ENCODE assay signal across 1 cellular context in genomic region chr15:65610871-65611718, GRCh38.
TF ChIP-seq lines count a peak whose summit lies in the region.

Gene INTS14, minus strand, starts transcription at chr15:65611131. Its CDS starts 3,751 bp downstream, at chr15:65607380.

TF ChIP-seq in K562, 482 proteins besides CTCF, POLR2A, EP300 and RAD21 (continued from another document and continues in another):
- TF ChIP-seq E4F1 (CRISPR knock-in tag; IDR thresholded peaks at IDR 0.05; ENCODE audit: borderline replicate concordance) (no peak), ZBTB1 (CRISPR knock-in tag; IDR thresholded peaks at IDR 0.05; ENCODE audit: borderline replicate concordance, low read depth) (no peak; the same call in 1 of the 2 replicates), KDM4B (IDR thresholded peaks at IDR 0.05; ENCODE audit: borderline replicate concordance in 2 of 2, low read depth in 1 of 2) (peak in 1 of 2 experiments; percentile 82; a peak in 1 of 4 replicates), CREM (IDR thresholded peaks at IDR 0.05; ENCODE audit: low read depth) (peak; percentile 85), RCOR1 (IDR thresholded peaks at IDR 0.05; ENCODE audit: borderline replicate concordance in 1 of 2, low read depth in 2 of 2, low read length in 2 of 2) (peak in 1 of 2 experiments; percentile 86; a peak in 2 of 4 replicates), MED1 (CRISPR knock-in tag; IDR thresholded peaks at IDR 0.05; ENCODE audit: borderline replicate concordance) (no peak), PTTG1 (tag; IDR thresholded peaks at IDR 0.05; ENCODE audit: low read depth) (no peak), GTF2A2 (tag; IDR thresholded peaks at IDR 0.05) (no peak), MYNN (IDR thresholded peaks at IDR 0.05) (peak; percentile 84; the same call in 1 of the 2 replicates), MYNN (CRISPR knock-in tag; IDR thresholded peaks at IDR 0.05) (no peak), CBFB (CRISPR knock-in tag; IDR thresholded peaks at IDR 0.05) (no peak), ZNF384 (IDR thresholded peaks at IDR 0.05; ENCODE audit: low read depth, low read length) (peak; percentile 51; the same call in 1 of the 2 replicates), SNIP1 (IDR thresholded peaks at IDR 0.05; ENCODE audit: low read depth) (no peak), ZNF444 (CRISPR knock-in tag; IDR thresholded peaks at IDR 0.05) (no peak), HNRNPL (IDR thresholded peaks at IDR 0.05; ENCODE audit: low read depth, low read length) (peak; percentile 70; the same call in 1 of the 2 replicates), TAF15 (IDR thresholded peaks at IDR 0.05; ENCODE audit: low read depth, low read length) (no peak), FIP1L1 (IDR thresholded peaks at IDR 0.05; ENCODE audit: low read depth, low read length, poor library complexity, severe bottlenecking) (peak; percentile 98), NFIX (CRISPR knock-in tag; IDR thresholded peaks at IDR 0.05; ENCODE audit: low read depth) (no peak)
- TF ChIP-seq, protein P1, sequence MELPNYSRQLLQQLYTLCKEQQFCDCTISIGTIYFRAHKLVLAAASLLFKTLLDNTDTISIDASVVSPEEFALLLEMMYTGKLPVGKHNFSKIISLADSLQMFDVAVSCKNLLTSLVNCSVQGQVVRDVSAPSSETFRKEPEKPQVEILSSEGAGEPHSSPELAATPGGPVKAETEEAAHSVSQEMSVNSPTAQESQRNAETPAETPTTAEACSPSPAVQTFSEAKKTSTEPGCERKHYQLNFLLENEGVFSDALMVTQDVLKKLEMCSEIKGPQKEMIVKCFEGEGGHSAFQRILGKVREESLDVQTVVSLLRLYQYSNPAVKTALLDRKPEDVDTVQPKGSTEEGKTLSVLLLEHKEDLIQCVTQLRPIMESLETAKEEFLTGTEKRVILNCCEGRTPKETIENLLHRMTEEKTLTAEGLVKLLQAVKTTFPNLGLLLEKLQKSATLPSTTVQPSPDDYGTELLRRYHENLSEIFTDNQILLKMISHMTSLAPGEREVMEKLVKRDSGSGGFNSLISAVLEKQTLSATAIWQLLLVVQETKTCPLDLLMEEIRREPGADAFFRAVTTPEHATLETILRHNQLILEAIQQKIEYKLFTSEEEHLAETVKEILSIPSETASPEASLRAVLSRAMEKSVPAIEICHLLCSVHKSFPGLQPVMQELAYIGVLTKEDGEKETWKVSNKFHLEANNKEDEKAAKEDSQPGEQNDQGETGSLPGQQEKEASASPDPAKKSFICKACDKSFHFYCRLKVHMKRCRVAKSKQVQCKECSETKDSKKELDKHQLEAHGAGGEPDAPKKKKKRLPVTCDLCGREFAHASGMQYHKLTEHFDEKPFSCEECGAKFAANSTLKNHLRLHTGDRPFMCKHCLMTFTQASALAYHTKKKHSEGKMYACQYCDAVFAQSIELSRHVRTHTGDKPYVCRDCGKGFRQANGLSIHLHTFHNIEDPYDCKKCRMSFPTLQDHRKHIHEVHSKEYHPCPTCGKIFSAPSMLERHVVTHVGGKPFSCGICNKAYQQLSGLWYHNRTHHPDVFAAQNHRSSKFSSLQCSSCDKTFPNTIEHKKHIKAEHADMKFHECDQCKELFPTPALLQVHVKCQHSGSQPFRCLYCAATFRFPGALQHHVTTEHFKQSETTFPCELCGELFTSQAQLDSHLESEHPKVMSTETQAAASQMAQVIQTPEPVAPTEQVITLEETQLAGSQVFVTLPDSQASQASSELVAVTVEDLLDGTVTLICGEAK (IDR thresholded peaks at IDR 0.05) = peak; percentile 98
- TF ChIP-seq, protein P1 (CRISPR knock-in tag; IDR thresholded peaks at IDR 0.05) = no peak
- TF ChIP-seq, protein P2, sequence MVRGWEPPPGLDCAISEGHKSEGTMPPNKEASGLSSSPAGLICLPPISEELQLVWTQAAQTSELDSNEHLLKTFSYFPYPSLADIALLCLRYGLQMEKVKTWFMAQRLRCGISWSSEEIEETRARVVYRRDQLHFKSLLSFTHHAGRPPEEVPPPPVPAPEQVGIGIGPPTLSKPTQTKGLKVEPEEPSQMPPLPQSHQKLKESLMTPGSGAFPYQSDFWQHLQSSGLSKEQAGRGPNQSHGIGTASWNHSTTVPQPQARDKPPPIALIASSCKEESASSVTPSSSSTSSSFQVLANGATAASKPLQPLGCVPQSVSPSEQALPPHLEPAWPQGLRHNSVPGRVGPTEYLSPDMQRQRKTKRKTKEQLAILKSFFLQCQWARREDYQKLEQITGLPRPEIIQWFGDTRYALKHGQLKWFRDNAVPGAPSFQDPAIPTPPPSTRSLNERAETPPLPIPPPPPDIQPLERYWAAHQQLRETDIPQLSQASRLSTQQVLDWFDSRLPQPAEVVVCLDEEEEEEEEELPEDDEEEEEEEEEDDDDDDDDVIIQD (CRISPR knock-in tag; IDR thresholded peaks at IDR 0.05) = no peak
- TF ChIP-seq, protein P3, sequence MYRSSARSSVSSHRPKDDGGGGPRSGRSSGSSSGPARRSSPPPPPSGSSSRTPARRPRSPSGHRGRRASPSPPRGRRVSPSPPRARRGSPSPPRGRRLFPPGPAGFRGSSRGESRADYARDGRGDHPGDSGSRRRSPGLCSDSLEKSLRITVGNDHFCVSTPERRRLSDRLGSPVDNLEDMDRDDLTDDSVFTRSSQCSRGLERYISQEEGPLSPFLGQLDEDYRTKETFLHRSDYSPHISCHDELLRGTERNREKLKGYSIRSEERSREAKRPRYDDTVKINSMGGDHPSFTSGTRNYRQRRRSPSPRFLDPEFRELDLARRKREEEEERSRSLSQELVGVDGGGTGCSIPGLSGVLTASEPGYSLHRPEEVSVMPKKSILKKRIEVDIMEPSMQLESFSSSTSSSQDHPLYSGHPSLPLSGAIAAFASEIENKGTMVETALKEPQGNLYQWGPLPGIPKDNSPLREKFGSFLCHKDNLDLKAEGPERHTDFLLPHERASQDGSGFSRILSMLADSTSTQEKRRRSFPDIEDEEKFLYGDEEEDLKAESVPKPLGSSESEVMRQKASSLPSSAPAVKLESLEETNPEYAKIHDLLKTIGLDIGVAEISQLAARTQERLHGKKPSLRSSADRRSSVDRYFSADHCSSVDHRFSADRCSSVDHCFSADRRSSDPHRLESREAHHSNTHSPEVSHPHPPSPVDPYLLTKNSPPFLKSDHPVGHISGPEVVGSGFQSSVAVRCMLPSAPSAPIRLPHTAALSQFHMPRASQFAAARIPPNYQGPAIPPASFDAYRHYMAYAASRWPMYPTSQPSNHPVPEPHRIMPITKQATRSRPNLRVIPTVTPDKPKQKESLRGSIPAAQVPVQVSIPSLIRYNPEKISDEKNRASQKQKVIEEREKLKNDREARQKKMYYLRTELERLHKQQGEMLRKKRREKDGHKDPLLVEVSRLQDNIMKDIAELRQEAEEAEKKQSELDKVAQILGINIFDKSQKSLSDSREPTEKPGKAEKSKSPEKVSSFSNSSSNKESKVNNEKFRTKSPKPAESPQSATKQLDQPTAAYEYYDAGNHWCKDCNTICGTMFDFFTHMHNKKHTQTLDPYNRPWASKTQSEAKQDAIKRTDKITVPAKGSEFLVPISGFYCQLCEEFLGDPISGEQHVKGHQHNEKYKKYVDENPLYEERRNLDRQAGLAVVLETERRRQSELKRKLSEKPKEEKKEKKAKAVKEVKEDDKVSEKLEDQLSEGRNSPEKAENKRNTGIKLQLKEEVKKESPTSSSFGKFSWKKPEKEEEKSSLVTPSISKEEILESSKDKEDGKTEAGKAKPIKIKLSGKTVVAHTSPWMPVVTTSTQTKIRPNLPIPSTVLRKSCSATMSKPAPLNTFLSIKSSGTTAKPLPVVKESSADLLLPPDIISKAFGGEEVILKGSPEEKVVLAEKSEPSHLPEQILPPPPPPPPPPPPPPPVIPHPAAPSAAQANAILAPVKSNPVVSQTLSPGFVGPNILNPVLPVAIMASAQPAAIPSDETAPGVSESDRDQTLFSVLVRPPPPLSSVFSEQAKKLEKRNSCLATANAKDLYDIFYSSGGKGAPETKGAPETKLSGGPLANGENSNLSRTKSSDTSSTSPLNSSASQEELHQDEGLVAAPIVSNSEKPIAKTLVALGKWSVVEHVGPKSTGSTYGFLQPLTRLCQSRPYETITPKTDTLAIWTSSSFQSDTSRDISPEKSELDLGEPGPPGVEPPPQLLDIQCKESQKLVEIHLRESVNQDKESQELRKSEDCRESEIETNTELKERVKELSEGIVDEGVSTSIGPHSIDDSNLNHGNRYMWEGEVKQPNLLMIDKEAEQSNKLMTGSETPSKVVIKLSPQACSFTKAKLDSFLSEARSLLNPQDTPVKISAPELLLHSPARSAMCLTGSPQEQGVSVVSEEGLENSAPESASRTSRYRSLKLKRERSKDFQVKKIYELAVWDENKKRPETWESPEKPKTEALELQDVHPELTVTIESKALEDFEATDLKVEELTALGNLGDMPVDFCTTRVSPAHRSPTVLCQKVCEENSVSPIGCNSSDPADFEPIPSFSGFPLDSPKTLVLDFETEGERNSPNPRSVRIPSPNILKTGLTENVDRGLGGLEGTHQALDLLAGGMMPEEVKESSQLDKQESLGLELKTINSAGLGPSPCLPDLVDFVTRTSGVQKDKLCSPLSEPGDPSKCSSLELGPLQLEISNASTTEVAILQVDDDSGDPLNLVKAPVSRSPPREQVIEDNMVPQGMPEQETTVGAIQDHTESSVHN (IDR thresholded peaks at IDR 0.05; ENCODE audit: borderline replicate concordance in 1 of 2, low read depth in 1 of 2) = no peak
- TF ChIP-seq, protein P4, sequence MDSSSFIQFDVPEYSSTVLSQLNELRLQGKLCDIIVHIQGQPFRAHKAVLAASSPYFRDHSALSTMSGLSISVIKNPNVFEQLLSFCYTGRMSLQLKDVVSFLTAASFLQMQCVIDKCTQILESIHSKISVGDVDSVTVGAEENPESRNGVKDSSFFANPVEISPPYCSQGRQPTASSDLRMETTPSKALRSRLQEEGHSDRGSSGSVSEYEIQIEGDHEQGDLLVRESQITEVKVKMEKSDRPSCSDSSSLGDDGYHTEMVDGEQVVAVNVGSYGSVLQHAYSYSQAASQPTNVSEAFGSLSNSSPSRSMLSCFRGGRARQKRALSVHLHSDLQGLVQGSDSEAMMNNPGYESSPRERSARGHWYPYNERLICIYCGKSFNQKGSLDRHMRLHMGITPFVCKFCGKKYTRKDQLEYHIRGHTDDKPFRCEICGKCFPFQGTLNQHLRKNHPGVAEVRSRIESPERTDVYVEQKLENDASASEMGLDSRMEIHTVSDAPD (CRISPR knock-in tag; IDR thresholded peaks at IDR 0.05) = no peak
- TF ChIP-seq, protein P5, sequence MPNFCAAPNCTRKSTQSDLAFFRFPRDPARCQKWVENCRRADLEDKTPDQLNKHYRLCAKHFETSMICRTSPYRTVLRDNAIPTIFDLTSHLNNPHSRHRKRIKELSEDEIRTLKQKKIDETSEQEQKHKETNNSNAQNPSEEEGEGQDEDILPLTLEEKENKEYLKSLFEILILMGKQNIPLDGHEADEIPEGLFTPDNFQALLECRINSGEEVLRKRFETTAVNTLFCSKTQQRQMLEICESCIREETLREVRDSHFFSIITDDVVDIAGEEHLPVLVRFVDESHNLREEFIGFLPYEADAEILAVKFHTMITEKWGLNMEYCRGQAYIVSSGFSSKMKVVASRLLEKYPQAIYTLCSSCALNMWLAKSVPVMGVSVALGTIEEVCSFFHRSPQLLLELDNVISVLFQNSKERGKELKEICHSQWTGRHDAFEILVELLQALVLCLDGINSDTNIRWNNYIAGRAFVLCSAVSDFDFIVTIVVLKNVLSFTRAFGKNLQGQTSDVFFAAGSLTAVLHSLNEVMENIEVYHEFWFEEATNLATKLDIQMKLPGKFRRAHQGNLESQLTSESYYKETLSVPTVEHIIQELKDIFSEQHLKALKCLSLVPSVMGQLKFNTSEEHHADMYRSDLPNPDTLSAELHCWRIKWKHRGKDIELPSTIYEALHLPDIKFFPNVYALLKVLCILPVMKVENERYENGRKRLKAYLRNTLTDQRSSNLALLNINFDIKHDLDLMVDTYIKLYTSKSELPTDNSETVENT (CRISPR knock-in tag; IDR thresholded peaks at IDR 0.05) = peak; percentile 84
- TF ChIP-seq, protein P6, sequence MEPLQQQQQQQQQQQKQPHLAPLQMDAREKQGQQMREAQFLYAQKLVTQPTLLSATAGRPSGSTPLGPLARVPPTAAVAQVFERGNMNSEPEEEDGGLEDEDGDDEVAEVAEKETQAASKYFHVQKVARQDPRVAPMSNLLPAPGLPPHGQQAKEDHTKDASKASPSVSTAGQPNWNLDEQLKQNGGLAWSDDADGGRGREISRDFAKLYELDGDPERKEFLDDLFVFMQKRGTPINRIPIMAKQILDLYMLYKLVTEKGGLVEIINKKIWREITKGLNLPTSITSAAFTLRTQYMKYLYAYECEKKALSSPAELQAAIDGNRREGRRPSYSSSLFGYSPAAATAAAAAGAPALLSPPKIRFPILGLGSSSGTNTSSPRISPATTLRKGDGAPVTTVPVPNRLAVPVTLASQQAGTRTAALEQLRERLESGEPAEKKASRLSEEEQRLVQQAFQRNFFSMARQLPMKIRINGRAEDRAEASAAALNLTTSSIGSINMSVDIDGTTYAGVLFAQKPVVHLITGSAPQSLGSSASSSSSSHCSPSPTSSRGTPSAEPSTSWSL (CRISPR knock-in tag; IDR thresholded peaks at IDR 0.05; ENCODE audit: borderline replicate concordance) = no peak
